1 cellular context compared by ENCODE assay signal in the genomic region with DNA sequence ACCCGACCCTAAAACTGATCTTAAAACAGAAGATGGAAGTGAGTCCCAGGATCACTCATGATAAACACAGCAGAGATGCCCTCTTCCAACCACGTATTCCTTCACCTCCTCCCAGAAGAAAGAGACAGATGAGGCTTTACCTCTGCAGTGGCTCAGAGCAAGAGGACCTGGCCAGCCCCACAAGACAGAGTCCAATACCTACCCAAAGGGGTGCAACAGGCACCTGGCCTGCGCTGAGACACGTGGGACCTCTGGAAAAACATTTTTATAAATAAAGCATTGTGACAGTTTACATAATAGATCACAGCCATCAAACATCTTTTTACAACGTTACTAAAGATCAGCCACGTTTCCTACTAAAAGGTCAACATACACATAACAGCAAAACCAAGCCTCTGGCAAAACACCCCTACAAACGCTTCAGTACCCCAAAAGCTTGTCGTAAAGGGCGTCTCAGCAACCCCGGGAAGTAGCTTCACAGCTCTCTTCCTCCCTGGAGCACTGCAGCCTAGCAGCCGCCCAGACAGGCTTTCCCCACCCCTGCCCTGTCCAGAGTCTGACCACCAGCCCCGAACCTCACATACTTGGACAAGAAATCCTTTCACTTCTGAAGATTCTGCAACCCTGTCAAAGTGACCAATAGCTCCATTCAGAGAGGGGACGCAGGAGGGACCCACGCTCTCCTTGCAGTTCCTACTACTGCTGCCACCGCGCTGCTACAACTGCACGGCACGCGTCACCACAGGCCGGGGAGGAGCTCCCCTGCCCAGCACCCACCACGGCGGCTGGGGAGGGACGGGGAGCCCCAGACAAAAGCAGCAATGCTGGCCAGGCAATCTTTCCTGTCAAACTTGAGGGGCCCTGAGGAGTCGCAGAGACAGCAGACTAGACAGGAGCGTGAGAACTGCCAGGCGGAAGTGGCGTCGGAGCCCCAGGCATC.
TF ChIP-seq lines count a peak whose summit lies in the region.

No MANE protein-coding gene starts in this region.

TF ChIP-seq in A549, 52 proteins besides CTCF, POLR2A, EP300 and RAD21 (continued from another document):
- TF ChIP-seq MYC (IDR thresholded peaks at IDR 0.05; ENCODE audit: borderline replicate concordance, low read length) (no peak), NR3C1 (IDR thresholded peaks at IDR 0.05) (no peak), PHF8 (IDR thresholded peaks at IDR 0.05; ENCODE audit: borderline replicate concordance, low read depth) (no peak), ZNF302 (CRISPR knock-in tag; IDR thresholded peaks at IDR 0.05) (no peak), GATA3 (IDR thresholded peaks at IDR 0.05; ENCODE audit: borderline replicate concordance) (no peak), NPAS2 (CRISPR knock-in tag; IDR thresholded peaks at IDR 0.05; ENCODE audit: borderline replicate concordance) (no peak), ESRRA (IDR thresholded peaks at IDR 0.05; ENCODE audit: borderline replicate concordance, low read length) (no peak), CEBPB (IDR thresholded peaks at IDR 0.05) (no peak), ZFP36 (IDR thresholded peaks at IDR 0.05; ENCODE audit: borderline replicate concordance, partially characterized antibody) (no peak)
TF ChIP-seq in A549: peak in this region for 0.
